21 cellular contexts compared by ENCODE assay signal in genomic region chr2:176753205-176753604, GRCh38.
"Had no signal": no experiment of that assay in that cellular context is flagged by ENCODE, and none has a peak within 500 bp of the region (broad histone marks: within the 10 kb centered on the region; RNA-seq: fewer than 3 reads in every experiment).

No MANE protein-coding gene starts in this region.

- DNase-seq: dermis blood vessel endothelial cell; effector memory CD4-positive, alpha-beta T cell; foreskin keratinocyte; kidney; mucosa of descending colon; naive B cell; right lobe of liver; small intestine; stimulated activated CD4-positive, alpha-beta T cell treated with anti-CD3 and anti-CD28 coated beads, Interleukin-15, amount 100 ng/mL, for 24 hours; stimulated activated CD4-positive, alpha-beta T cell treated with anti-CD3 and anti-CD28 coated beads, Interleukin-2, amount 100 ng/mL, for 48 hours; stimulated activated naive B cell treated with anti-CD40 and anti-IgM and Interleukin-4, amounts not matched to agents 10 μg/mL and 1 μg/mL and 100 μg/mL, for 72 hours; transverse colon; upper lobe of right lung had no signal

- H3K27me3 ChIP-seq: esophagus muscularis mucosa, foreskin keratinocyte, gastroesophageal sphincter, heart left ventricle, hepatocyte, neutrophil, transverse colon, upper lobe of right lung, vagina had no signal

- H2AFZ ChIP-seq: hepatocyte, parathyroid adenoma had no signal

- H3K9me3 ChIP-seq: esophagus muscularis mucosa, gastroesophageal sphincter, heart left ventricle, mucosa of descending colon, neutrophil, right lobe of liver, transverse colon, upper lobe of right lung, vagina had no signal

- H3K9ac ChIP-seq: parathyroid adenoma had no signal

- H3K4me1 ChIP-seq: foreskin keratinocyte, parathyroid adenoma, right lobe of liver, transverse colon, upper lobe of right lung had no signal

- H3K4me3 ChIP-seq: esophagus muscularis mucosa, gastroesophageal sphincter, heart left ventricle, hepatocyte, lung, mucosa of descending colon, right lobe of liver, transverse colon, upper lobe of right lung, vagina had no signal

- H3K27ac ChIP-seq: foreskin keratinocyte, gastroesophageal sphincter, hepatocyte, neutrophil, parathyroid adenoma, right lobe of liver, transverse colon, upper lobe of right lung, vagina had no signal

- H3K36me3 ChIP-seq: esophagus muscularis mucosa, gastroesophageal sphincter, heart left ventricle, neutrophil, right lobe of liver, transverse colon, upper lobe of right lung, vagina had no signal

- H3K79me2 ChIP-seq: hepatocyte, parathyroid adenoma had no signal
